ENCODE assay signal across 1 cellular context in the genomic region with DNA sequence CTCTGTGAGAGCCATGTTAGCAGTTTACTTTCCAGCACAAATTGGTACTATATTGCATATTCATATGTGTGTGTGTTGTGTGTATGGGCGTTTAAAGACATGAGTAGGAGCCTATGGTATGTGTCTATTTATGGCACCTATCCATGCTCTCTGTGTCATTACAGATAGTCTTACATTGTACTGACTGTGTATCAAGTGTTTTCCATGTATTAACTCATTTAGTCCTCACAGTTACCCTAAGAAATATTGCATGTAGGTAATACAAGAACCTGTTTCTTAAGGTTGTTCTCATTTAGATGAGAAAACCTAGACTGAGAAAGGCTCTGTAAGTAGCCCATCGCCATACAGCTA.
TF ChIP-seq lines count a peak whose summit lies in the region.

No MANE protein-coding gene starts in this region.

TF ChIP-seq in IMR-90, 13 proteins besides CTCF, POLR2A, EP300 and RAD21:
- TF ChIP-seq CHD1 (IDR thresholded peaks at IDR 0.05; ENCODE audit: low read depth, low read length) (no peak), NFE2L2 (IDR thresholded peaks at IDR 0.05; ENCODE audit: low read depth, low read length) (no peak), RCOR1 (IDR thresholded peaks at IDR 0.05; ENCODE audit: insufficient replicate concordance, low read length) (no peak), USF2 (IDR thresholded peaks at IDR 0.05; ENCODE audit: low read depth, low read length) (no peak), MXI1 (IDR thresholded peaks at IDR 0.05; ENCODE audit: borderline replicate concordance, low read depth, low read length) (no peak), SMC3 (IDR thresholded peaks at IDR 0.05; ENCODE audit: low read depth, low read length) (no peak), MAZ (IDR thresholded peaks at IDR 0.05; ENCODE audit: borderline replicate concordance, low read depth, low read length) (no peak)
- TF ChIP-seq, protein P1, sequence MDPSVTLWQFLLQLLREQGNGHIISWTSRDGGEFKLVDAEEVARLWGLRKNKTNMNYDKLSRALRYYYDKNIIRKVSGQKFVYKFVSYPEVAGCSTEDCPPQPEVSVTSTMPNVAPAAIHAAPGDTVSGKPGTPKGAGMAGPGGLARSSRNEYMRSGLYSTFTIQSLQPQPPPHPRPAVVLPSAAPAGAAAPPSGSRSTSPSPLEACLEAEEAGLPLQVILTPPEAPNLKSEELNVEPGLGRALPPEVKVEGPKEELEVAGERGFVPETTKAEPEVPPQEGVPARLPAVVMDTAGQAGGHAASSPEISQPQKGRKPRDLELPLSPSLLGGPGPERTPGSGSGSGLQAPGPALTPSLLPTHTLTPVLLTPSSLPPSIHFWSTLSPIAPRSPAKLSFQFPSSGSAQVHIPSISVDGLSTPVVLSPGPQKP (IDR thresholded peaks at IDR 0.05; ENCODE audit: borderline replicate concordance, low read depth, low read length): no peak
